In genomic region chr14:20618328-20618749, GRCh38 we compare ENCODE assay signal across 16 cellular contexts. TPM values are rescaled to one million over a fixed set of nuclear protein-coding genes. Genes with fewer than 3 reads are reported as not detected.
"Had no signal": no experiment of that assay in that cellular context is flagged by ENCODE, and none has a peak within 500 bp of the region (broad histone marks: within the 10 kb centered on the region; RNA-seq: fewer than 3 reads in every experiment).

No MANE protein-coding gene starts in this region.

- H3K79me2 ChIP-seq: hepatocyte, parathyroid adenoma had no signal

- ATAC-seq: gastrocnemius medialis; right cardiac atrium; stimulated activated effector memory CD8-positive, alpha-beta T cell treated with anti-CD3 and anti-CD28 coated beads, Interleukin-12 subunit alpha, Interleukin-12 subunit beta, amount 100 ng/mL, for 72 hours had no signal

- DNase-seq: activated CD4-positive, alpha-beta T cell treated with anti-CD3 and anti-CD28 coated beads, Interleukin-2, amount 50 U/mL, for 1 hour; activated T-cell treated with anti-CD3 and anti-CD28 coated beads for 4 hours; caudate nucleus; colonic mucosa; effector CD8-positive, alpha-beta T cell; gastrocnemius medialis; right cardiac atrium; thyroid gland had no signal

- H3K36me3 ChIP-seq: colonic mucosa, gastrocnemius medialis, neural progenitor cell, thyroid gland had no signal

- H3K4me1 ChIP-seq: colonic mucosa, neural progenitor cell, parathyroid adenoma, thyroid gland had no signal

- H2AFZ ChIP-seq: hepatocyte, neural progenitor cell, parathyroid adenoma had no signal

- H3K4me3 ChIP-seq: colonic mucosa, gastrocnemius medialis, hepatocyte, neural progenitor cell, smooth muscle cell, thyroid gland had no signal

- H3K27me3 ChIP-seq: colonic mucosa, hepatocyte, thyroid gland had no signal

- H3K27ac ChIP-seq: colonic mucosa, gastrocnemius medialis, hepatocyte, neural progenitor cell, parathyroid adenoma, thyroid gland had no signal

- H3K9me3 ChIP-seq: colonic mucosa, gastrocnemius medialis, thyroid gland had no signal

- H3K9ac ChIP-seq: neural progenitor cell, parathyroid adenoma had no signal

- H3K4me2 ChIP-seq: hepatocyte, neural progenitor cell, smooth muscle cell had no signal

RNA-seq across cellular contexts. Expression of gene OR6S1, which starts 23.2 kb away (rescaled TPM):
- total RNA-seq: activated CD8-positive, alpha-beta memory T cell treated with anti-CD3 and anti-CD28 coated beads for 36 hours; colonic mucosa; gastrocnemius medialis; hepatocyte; kidney epithelial cell; lower leg skin; right cardiac atrium; smooth muscle cell; thyroid gland had no signal

RNA-seq across cellular contexts. Expression of gene RNASE12, which starts 27.2 kb away (rescaled TPM):
- total RNA-seq: activated CD8-positive, alpha-beta memory T cell treated with anti-CD3 and anti-CD28 coated beads for 36 hours; colonic mucosa; gastrocnemius medialis; hepatocyte; kidney epithelial cell; lower leg skin; right cardiac atrium; smooth muscle cell; thyroid gland had no signal

RNA-seq across cellular contexts. Expression of gene RNASE11, which starts 30.5 kb away (rescaled TPM):
- total RNA-seq: activated CD8-positive, alpha-beta memory T cell treated with anti-CD3 and anti-CD28 coated beads for 36 hours; colonic mucosa; gastrocnemius medialis; hepatocyte; kidney epithelial cell; lower leg skin; right cardiac atrium; smooth muscle cell; thyroid gland had no signal

RNA-seq across cellular contexts. Expression of gene RNASE9, which starts 57.5 kb away (rescaled TPM):
- total RNA-seq: activated CD8-positive, alpha-beta memory T cell treated with anti-CD3 and anti-CD28 coated beads for 36 hours; colonic mucosa; gastrocnemius medialis; hepatocyte; kidney epithelial cell; lower leg skin; right cardiac atrium; smooth muscle cell; thyroid gland had no signal
